In the genomic region with DNA sequence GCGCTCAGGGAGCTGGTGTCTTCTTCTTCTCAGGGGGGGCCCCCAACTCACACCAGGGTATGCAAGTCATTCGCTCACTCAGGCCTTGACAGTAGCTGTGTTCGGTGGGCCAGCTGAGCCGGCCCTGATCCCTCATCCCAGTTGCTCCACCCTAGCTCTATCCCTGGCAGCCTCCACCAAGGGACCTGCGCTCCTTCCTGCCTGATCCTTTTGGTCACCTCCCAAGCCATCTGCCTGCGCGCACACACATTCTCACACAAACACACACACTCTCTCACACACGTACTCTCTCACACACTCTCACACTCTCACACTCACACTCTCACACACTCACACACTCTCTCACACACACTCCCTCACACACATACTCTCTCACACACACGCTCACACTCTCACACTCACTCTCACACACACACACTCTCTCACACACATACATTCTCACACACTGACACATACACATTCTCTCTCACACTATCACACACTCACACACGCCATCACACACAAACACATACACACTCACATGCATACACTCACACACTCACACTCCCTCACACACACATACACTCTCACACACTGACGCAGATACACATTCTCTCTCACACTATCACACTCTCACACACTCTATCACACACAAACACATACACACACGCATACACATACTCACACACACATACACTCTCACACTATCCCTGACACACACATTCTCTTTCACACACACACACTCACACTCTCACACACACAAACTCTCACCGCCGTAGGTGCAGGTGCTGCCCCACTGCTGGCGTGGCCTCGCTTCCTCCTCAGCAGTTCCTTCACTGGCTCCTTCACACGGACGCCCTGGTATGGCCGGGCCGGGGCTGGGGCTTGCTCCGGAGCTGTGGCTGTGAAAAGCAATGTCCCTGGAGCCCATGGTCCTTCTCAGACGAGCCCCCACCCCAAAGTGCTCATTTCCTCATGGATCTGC, we compare ENCODE assay signal across 2 cellular contexts.
A peak's percentile ranks its signal among the peaks of the same experiment; 100 is the strongest.
TF ChIP-seq lines count a peak whose summit lies in the region.

No MANE protein-coding gene starts in this region.

TF ChIP-seq in GM12891, 5 proteins besides CTCF, POLR2A, EP300 and RAD21:
- TF ChIP-seq POLR2AphosphoS5 (IDR thresholded peaks at IDR 0.05; ENCODE audit: low read depth, low read length) (peak; percentile 22), TAF1 (IDR thresholded peaks at IDR 0.05; ENCODE audit: low read depth, low read length) (no peak)

TF ChIP-seq in IMR-90, 13 proteins besides CTCF, POLR2A, EP300 and RAD21:
- no peak for TF ChIP-seq RCOR1 (IDR thresholded peaks at IDR 0.05; ENCODE audit: insufficient replicate concordance, low read length)
- no peak for TF ChIP-seq CHD1 (IDR thresholded peaks at IDR 0.05; ENCODE audit: low read depth, low read length)
- TF ChIP-seq, protein P1, sequence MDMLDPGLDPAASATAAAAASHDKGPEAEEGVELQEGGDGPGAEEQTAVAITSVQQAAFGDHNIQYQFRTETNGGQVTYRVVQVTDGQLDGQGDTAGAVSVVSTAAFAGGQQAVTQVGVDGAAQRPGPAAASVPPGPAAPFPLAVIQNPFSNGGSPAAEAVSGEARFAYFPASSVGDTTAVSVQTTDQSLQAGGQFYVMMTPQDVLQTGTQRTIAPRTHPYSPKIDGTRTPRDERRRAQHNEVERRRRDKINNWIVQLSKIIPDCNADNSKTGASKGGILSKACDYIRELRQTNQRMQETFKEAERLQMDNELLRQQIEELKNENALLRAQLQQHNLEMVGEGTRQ (IDR thresholded peaks at IDR 0.05; ENCODE audit: low read depth, low read length) = no peak
- TF ChIP-seq, protein P2, sequence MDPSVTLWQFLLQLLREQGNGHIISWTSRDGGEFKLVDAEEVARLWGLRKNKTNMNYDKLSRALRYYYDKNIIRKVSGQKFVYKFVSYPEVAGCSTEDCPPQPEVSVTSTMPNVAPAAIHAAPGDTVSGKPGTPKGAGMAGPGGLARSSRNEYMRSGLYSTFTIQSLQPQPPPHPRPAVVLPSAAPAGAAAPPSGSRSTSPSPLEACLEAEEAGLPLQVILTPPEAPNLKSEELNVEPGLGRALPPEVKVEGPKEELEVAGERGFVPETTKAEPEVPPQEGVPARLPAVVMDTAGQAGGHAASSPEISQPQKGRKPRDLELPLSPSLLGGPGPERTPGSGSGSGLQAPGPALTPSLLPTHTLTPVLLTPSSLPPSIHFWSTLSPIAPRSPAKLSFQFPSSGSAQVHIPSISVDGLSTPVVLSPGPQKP (IDR thresholded peaks at IDR 0.05; ENCODE audit: borderline replicate concordance, low read depth, low read length) = no peak
- TF ChIP-seq BHLHE40 (IDR thresholded peaks at IDR 0.05; ENCODE audit: low read depth, low read length) = no peak
- TF ChIP-seq MXI1 (IDR thresholded peaks at IDR 0.05; ENCODE audit: borderline replicate concordance, low read depth, low read length) = no peak
- TF ChIP-seq FOS (IDR thresholded peaks at IDR 0.05; ENCODE audit: low read depth, low read length) = no peak
- no peak for TF ChIP-seq NFE2L2 (IDR thresholded peaks at IDR 0.05; ENCODE audit: low read depth, low read length)
- TF ChIP-seq RFX5 (IDR thresholded peaks at IDR 0.05; ENCODE audit: low read depth, low read length) = no peak
- TF ChIP-seq MAFK (IDR thresholded peaks at IDR 0.05; ENCODE audit: low read depth, low read length) = no peak
- TF ChIP-seq MAZ (IDR thresholded peaks at IDR 0.05; ENCODE audit: borderline replicate concordance, low read depth, low read length) = no peak
- no peak for TF ChIP-seq CEBPB (IDR thresholded peaks at IDR 0.05; ENCODE audit: low read depth, low read length)
- no peak for TF ChIP-seq SMC3 (IDR thresholded peaks at IDR 0.05; ENCODE audit: low read depth, low read length)
